In the genomic region with DNA sequence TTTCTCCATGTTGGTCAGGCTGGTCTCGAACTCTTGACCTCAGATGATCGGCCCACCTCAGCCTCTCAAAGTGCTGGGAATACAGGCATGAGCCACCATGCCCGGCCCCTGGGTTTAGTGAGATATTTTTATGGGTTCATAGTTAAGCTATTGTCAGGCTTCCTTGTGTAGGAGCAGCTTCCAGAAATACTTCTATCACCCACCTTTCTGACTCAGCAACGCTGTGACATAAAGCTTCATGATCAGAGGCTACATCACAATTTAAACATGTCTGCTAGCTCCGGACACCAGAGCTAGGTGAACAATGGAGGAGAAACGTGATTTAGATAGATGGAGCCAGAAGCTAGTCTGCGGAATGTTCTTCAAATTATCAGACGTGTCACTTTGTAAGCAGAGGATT, we compare ENCODE assay signal across 1 cellular context.
TF ChIP-seq lines count a peak whose summit lies in the region.

No MANE protein-coding gene starts in this region.

TF ChIP-seq in IMR-90, 13 proteins besides CTCF, POLR2A, EP300 and RAD21 (continued from another document):
- TF ChIP-seq, protein P1, sequence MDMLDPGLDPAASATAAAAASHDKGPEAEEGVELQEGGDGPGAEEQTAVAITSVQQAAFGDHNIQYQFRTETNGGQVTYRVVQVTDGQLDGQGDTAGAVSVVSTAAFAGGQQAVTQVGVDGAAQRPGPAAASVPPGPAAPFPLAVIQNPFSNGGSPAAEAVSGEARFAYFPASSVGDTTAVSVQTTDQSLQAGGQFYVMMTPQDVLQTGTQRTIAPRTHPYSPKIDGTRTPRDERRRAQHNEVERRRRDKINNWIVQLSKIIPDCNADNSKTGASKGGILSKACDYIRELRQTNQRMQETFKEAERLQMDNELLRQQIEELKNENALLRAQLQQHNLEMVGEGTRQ (IDR thresholded peaks at IDR 0.05; ENCODE audit: low read depth, low read length) = no peak
- TF ChIP-seq MAFK (IDR thresholded peaks at IDR 0.05; ENCODE audit: low read depth, low read length) = no peak
- TF ChIP-seq BHLHE40 (IDR thresholded peaks at IDR 0.05; ENCODE audit: low read depth, low read length) = no peak
- no peak for TF ChIP-seq MXI1 (IDR thresholded peaks at IDR 0.05; ENCODE audit: borderline replicate concordance, low read depth, low read length)
- no peak for TF ChIP-seq FOS (IDR thresholded peaks at IDR 0.05; ENCODE audit: low read depth, low read length)
- no peak for TF ChIP-seq RCOR1 (IDR thresholded peaks at IDR 0.05; ENCODE audit: insufficient replicate concordance, low read length)
- no peak for TF ChIP-seq CEBPB (IDR thresholded peaks at IDR 0.05; ENCODE audit: low read depth, low read length)
- TF ChIP-seq, protein P2, sequence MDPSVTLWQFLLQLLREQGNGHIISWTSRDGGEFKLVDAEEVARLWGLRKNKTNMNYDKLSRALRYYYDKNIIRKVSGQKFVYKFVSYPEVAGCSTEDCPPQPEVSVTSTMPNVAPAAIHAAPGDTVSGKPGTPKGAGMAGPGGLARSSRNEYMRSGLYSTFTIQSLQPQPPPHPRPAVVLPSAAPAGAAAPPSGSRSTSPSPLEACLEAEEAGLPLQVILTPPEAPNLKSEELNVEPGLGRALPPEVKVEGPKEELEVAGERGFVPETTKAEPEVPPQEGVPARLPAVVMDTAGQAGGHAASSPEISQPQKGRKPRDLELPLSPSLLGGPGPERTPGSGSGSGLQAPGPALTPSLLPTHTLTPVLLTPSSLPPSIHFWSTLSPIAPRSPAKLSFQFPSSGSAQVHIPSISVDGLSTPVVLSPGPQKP (IDR thresholded peaks at IDR 0.05; ENCODE audit: borderline replicate concordance, low read depth, low read length) = no peak
- TF ChIP-seq CHD1 (IDR thresholded peaks at IDR 0.05; ENCODE audit: low read depth, low read length) = no peak
- no peak for TF ChIP-seq NFE2L2 (IDR thresholded peaks at IDR 0.05; ENCODE audit: low read depth, low read length)
- TF ChIP-seq SMC3 (IDR thresholded peaks at IDR 0.05; ENCODE audit: low read depth, low read length) = no peak
